In genomic region chr12:105279460-105280056, GRCh38 we compare ENCODE assay signal across 8 cellular contexts. TPM values are rescaled to one million over a fixed set of nuclear protein-coding genes. Genes with fewer than 3 reads are reported as not detected.
DNase-seq lines count a peak whose midpoint lies in the region; ATAC-seq, FAIRE-seq and TF ChIP-seq lines count a peak whose summit lies in the region.

No MANE protein-coding gene starts in this region.

- no peaks in the 10 kb centered on the region for H3K36me3 ChIP-seq in SJCRH30
- H3K36me3 ChIP-seq in K562 (ENCODE audit: control insufficient read depth, insufficient read depth, low read length): no peaks in the 10 kb centered on the region

- H3K9ac ChIP-seq in K562 (ENCODE audit: insufficient read depth in 1 of 2, low read depth in 2 of 2, low read length in 2 of 2): no peak overlapping the region

- in situ Hi-C loops in K562 (cut with MboI): no loop called here

- H3K4me2 ChIP-seq in K562 (ENCODE audit: insufficient read depth, low read length): no peak overlapping the region

- no peak for TF ChIP-seq POLR2A in K562 (conservative IDR thresholded peaks at IDR 0.05)

- peak; percentile 52 for ATAC-seq in GM21526 (IDR thresholded peaks at IDR 0.05; ENCODE audit: low FRiP score, unreplicated experiment)
- peak; percentile 87 for ATAC-seq in K562
- ATAC-seq in GM18517 (IDR thresholded peaks at IDR 0.05; ENCODE audit: unreplicated experiment): no peak

- no TSS peak for BruUV-seq in K562 (replicated peaks; lab: Mats Ljungman, UMichigan)

- H3K27me3 ChIP-seq in SJCRH30 (no peaks in the 10 kb centered on the region), K562 (ENCODE audit: control insufficient read depth in 2 of 2, insufficient read depth in 2 of 2, low read length in 2 of 2) (peaks cover 0 to 4% of the 10 kb centered on the region in 2 experiments; a peak in 1 of 5 replicates)

- intact Hi-C loops in K562 (cut with micrococcal nuclease): loop anchor here (5.0 kb wide), 1 partner anchor 103 kb away; no protein-coding TSS in a partner anchor

- H3K9me3 ChIP-seq in SJCRH30 (replicated peaks): no peaks in the 10 kb centered on the region
- H3K9me3 ChIP-seq in K562 (replicated peaks; ENCODE audit: control insufficient read depth, insufficient read depth, low read depth, low read length): no peaks in the 10 kb centered on the region

- peak; percentile 55 for TF ChIP-seq CTCF in AG10803 (conservative IDR thresholded peaks at IDR 0.05; ENCODE audit: low read length)
- TF ChIP-seq CTCF in K562 (IDR thresholded peaks at IDR 0.05 in 2 of 3, conservative IDR thresholded peaks at IDR 0.05 in 1 of 3; ENCODE audit: insufficient read depth in 2 of 3, low read depth in 1 of 3, low read length in 3 of 3): peak; percentile 62 to 72 (median 66)

- no peaks in the 10 kb centered on the region for H4K20me1 ChIP-seq in K562 (replicated peaks; ENCODE audit: control insufficient read depth, insufficient read depth, low read length)

- DNase-seq in AG10803 (ENCODE audit: low read depth): no peak
- peak; percentile 6 to 53 for DNase-seq in SJCRH30
- DNase-seq in K562 (ENCODE audit: extremely low read depth in 1 of 4, low spot score in 3 of 4): peak; percentile 15 to 43 (median 26)
- DNase-seq in left kidney (ENCODE audit: low read depth, low spot score): peak; percentile 48
- DNase-seq in stimulated activated CD8-positive, alpha-beta memory T cell treated with anti-CD3 and anti-CD28 coated beads, Interleukin-4, amount 100 ng/mL, for 24 hours (ENCODE audit: low read depth): peak; percentile 6
- DNase-seq in AG08396 (ENCODE audit: low spot score): no peak

- TF ChIP-seq RAD21 in K562 (CRISPR knock-in tag; conservative IDR thresholded peaks at IDR 0.05 in 1 of 2, IDR thresholded peaks at IDR 0.05 in 1 of 2): peak; percentile 9 to 48; a peak in 2 of 4 replicates

- POLR2A ChIA-PET in K562 (lab: Yijun Ruan, JAX): no interaction called here

- CTCF ChIA-PET in K562 (lab: Yijun Ruan, JAX; ENCODE audit: low intra/inter-chr PET ratio): interaction anchor here (1.0 kb wide), 1 partner anchor 104 kb away, joined by 3 read pairs; no protein-coding TSS in a partner anchor

- no peak for TF ChIP-seq EP300 in K562 (IDR thresholded peaks at IDR 0.05; ENCODE audit: low read length)

- no peak overlapping the region for H3K27ac ChIP-seq in SJCRH30
- no peak overlapping the region for H3K27ac ChIP-seq in K562 (ENCODE audit: extremely low read depth, low read depth, low read length)

- WGBS in K562 (ENCODE audit: insufficient coverage, low coverage, missing lambda C conversion rate): 26% methylated on average over 6 of the region's 6 CpGs

- H3K4me1 ChIP-seq in SJCRH30: no peaks in the 10 kb centered on the region
- H3K4me1 ChIP-seq in K562 (replicated peaks in 1 of 2; ENCODE audit: control insufficient read depth in 2 of 2, insufficient read depth in 2 of 2, low read length in 2 of 2): no peaks in the 10 kb centered on the region

- no peak overlapping the region for H2AFZ ChIP-seq in K562 (ENCODE audit: low read depth, low read length)

- FAIRE-seq in K562 (lab: Jason Lieb, UNC): peak; percentile 70

- no peaks in the 10 kb centered on the region for H3K9me1 ChIP-seq in K562 (ENCODE audit: control insufficient read depth, insufficient read depth, low read length)

- H3K79me2 ChIP-seq in K562 (ENCODE audit: control insufficient read depth, insufficient read depth, low read length): no peaks in the 10 kb centered on the region

- no peak overlapping the region for H3K4me3 ChIP-seq in AG10803 (ENCODE audit: low read length)
- H3K4me3 ChIP-seq in SJCRH30: no peak overlapping the region
- no peak overlapping the region for H3K4me3 ChIP-seq in K562

TF ChIP-seq in K562, 482 proteins besides CTCF, POLR2A, EP300 and RAD21:
- TF ChIP-seq CBX1 (IDR thresholded peaks at IDR 0.05; ENCODE audit: low read depth) (no peak), SMC3 (conservative IDR thresholded peaks at IDR 0.05; ENCODE audit: insufficient read depth, low read depth, low read length) (0 out of 2 replicates have a peak, but pooled peaks have one; percentile 7), BDP1 (IDR thresholded peaks at IDR 0.05; ENCODE audit: insufficient read depth, insufficient read length) (no peak)

RNA-seq across cellular contexts. Expression of gene APPL2, which starts 43.6 kb away (rescaled TPM):
- total RNA-seq in SJCRH30 (2014; rRNA removed; shearing (Covaris generic)): 16.1 and 17.3 TPM in 2 replicates
- 36.5 and 49.4 TPM in 2 replicates for total RNA-seq in K562 (2011; cell fraction: chromatin; rRNA removed; ENCODE audit: low replicate concordance)
- total RNA-seq in K562 (2011; cell fraction: nucleolus; rRNA removed): 18.5 and 19.7 TPM in 2 replicates
- 26.7 and 27.6 TPM in 2 replicates for total RNA-seq in K562 (2011; cell fraction: nucleoplasm; rRNA removed)
- 3.8 and 5.2 TPM in 2 replicates for total RNA-seq in K562 (2014; rRNA removed)
- 8.2 and 8.5 TPM in 2 replicates for total RNA-seq in K562 (2014; rRNA removed; fragmentation: Illumina TruSeq; extraction: Trizol)
- 6.7 and 9.0 TPM in 2 replicates for total RNA-seq in K562 (2015; rRNA removed; fragmentation: Illumina TruSeq; extraction: Trizol)
- 7.5 and 8.0 TPM in 2 replicates for total RNA-seq in K562 (2021)
- 11.4 and 14.4 TPM in 2 replicates for polyA plus RNA-seq in K562 (2011; rRNA removed)
- 2.9 and 4.0 TPM in 2 replicates for polyA plus RNA-seq in K562 (2011; cell fraction: cytosol; rRNA removed)
- 17.1 and 23.1 TPM in 2 replicates for polyA plus RNA-seq in K562 (2011; cell fraction: nucleus; rRNA removed)
- polyA plus RNA-seq in K562 (2012): 4.4 and 9.0 TPM in 2 replicates
- polyA plus RNA-seq in K562 (2014; fragmentation: Illumina TruSeq; extraction: Trizol): 7.8 and 13.6 TPM in 2 replicates
- polyA plus RNA-seq in K562 (2014; fragmentation: Nextera tagmentation; extraction: Ambion mirVana): 1 to 10 TPM; 2.1 to 3.3 TPM
- 8.6 and 8.9 TPM in 2 replicates for polyA plus RNA-seq in K562 (2014; rRNA removed)
- 12.3 and 13.4 TPM in 2 replicates for polyA minus RNA-seq in K562 (2011; rRNA and poly(A)+ RNA removed)
- 3.7 and 4.1 TPM in 2 replicates for polyA minus RNA-seq in K562 (2011; cell fraction: cytosol; rRNA and poly(A)+ RNA removed)
- 13.3 and 16.4 TPM in 2 replicates for polyA minus RNA-seq in K562 (2011; cell fraction: nucleus; rRNA and poly(A)+ RNA removed)

RNA-seq across cellular contexts. Expression of gene C12orf75, which starts 50.9 kb away (rescaled TPM):
- total RNA-seq in SJCRH30 (2014; rRNA removed; shearing (Covaris generic)): 36.2 and 36.8 TPM in 2 replicates
- total RNA-seq in K562 (2011; cell fraction: chromatin; rRNA removed; ENCODE audit: low replicate concordance): 0.88 TPM in 1 of 2 replicates, not detected in the other
- total RNA-seq in K562 (2011; cell fraction: nucleolus; rRNA removed): not detected in 2 replicates
- total RNA-seq in K562 (2011; cell fraction: nucleoplasm; rRNA removed): not detected in 2 replicates
- not detected in 2 replicates for total RNA-seq in K562 (2014; rRNA removed)
- 0.29 and 0.36 TPM in 2 replicates for total RNA-seq in K562 (2014; rRNA removed; fragmentation: Illumina TruSeq; extraction: Trizol)
- total RNA-seq in K562 (2015; rRNA removed; fragmentation: Illumina TruSeq; extraction: Trizol): not detected in 2 replicates
- 0.56 and 0.80 TPM in 2 replicates for total RNA-seq in K562 (2021)
- 0.28 and 0.82 TPM in 2 replicates for polyA plus RNA-seq in K562 (2011; rRNA removed)
- polyA plus RNA-seq in K562 (2011; cell fraction: cytosol; rRNA removed): 0.15 and 0.40 TPM in 2 replicates
- polyA plus RNA-seq in K562 (2011; cell fraction: nucleus; rRNA removed): 0.34 TPM in 1 of 2 replicates, not detected in the other
- 0.23 and 0.25 TPM in 2 replicates for polyA plus RNA-seq in K562 (2012)
- polyA plus RNA-seq in K562 (2014; fragmentation: Illumina TruSeq; extraction: Trizol): 0.16 and 0.29 TPM in 2 replicates
- under 1 TPM in 1 of 2 experiments, not detected in 1; 0.06 TPM for polyA plus RNA-seq in K562 (2014; fragmentation: Nextera tagmentation; extraction: Ambion mirVana)
- polyA plus RNA-seq in K562 (2014; rRNA removed): 0.16 TPM in 1 of 2 replicates, not detected in the other
- 0.49 TPM in 1 of 2 replicates, not detected in the other for polyA minus RNA-seq in K562 (2011; rRNA and poly(A)+ RNA removed)
- polyA minus RNA-seq in K562 (2011; cell fraction: cytosol; rRNA and poly(A)+ RNA removed): 1.3 TPM in 1 of 2 replicates, not detected in the other
- not detected in 2 replicates for polyA minus RNA-seq in K562 (2011; cell fraction: nucleus; rRNA and poly(A)+ RNA removed)

Comparison
In these comparisons a context has a peak if more than half of its experiments do, and no peak if none do; other contexts are left out.
1. DNase-seq: peak in SJCRH30 (2 of 2), K562 (4 of 4), left kidney (single experiment) and stimulated activated CD8-positive, alpha-beta memory T cell treated with anti-CD3 and anti-CD28 coated beads, Interleukin-4, amount 100 ng/mL, for 24 hours (single experiment); none in AG10803 (single experiment) and AG08396 (single experiment).
2. RNA of gene C12orf75, which starts 50.9 kb away (total RNA-seq): 36.2 to 36.8 TPM in SJCRH30; 0.29 to 0.88 TPM in K562; every median in the first group is over 10 times any median in the second.